Comparison of ENCODE assay signal across 2 cellular contexts in genomic region chr6:106287215-106287614, GRCh38.
TF ChIP-seq lines count a peak whose summit lies in the region.

No MANE protein-coding gene starts in this region.

TF ChIP-seq in GM23338, 12 proteins besides CTCF, POLR2A, EP300 and RAD21:
- TF ChIP-seq REST (IDR thresholded peaks at IDR 0.05; ENCODE audit: unreplicated experiment), result no peak
- TF ChIP-seq, protein P1, sequence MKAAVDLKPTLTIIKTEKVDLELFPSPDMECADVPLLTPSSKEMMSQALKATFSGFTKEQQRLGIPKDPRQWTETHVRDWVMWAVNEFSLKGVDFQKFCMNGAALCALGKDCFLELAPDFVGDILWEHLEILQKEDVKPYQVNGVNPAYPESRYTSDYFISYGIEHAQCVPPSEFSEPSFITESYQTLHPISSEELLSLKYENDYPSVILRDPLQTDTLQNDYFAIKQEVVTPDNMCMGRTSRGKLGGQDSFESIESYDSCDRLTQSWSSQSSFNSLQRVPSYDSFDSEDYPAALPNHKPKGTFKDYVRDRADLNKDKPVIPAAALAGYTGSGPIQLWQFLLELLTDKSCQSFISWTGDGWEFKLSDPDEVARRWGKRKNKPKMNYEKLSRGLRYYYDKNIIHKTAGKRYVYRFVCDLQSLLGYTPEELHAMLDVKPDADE (IDR thresholded peaks at IDR 0.05), result no peak
- TF ChIP-seq NANOG (IDR thresholded peaks at IDR 0.05; ENCODE audit: borderline replicate concordance), result no peak
- TF ChIP-seq EZH2 (IDR thresholded peaks at IDR 0.05; ENCODE audit: low read depth, unreplicated experiment), result no peak
- TF ChIP-seq CREB1 (CRISPR knock-in tag; IDR thresholded peaks at IDR 0.05; ENCODE audit: low read depth), result no peak
- no peak for TF ChIP-seq ZNF331 (CRISPR knock-in tag; IDR thresholded peaks at IDR 0.05; ENCODE audit: low read depth)
- no peak for TF ChIP-seq JUNB (IDR thresholded peaks at IDR 0.05; ENCODE audit: unreplicated experiment)
- TF ChIP-seq EZH2phosphoT487 (IDR thresholded peaks at IDR 0.05; ENCODE audit: unreplicated experiment), result no peak
- TF ChIP-seq POLR2AphosphoS5 (IDR thresholded peaks at IDR 0.05; ENCODE audit: low read depth), result no peak
- no peak for TF ChIP-seq ZNF114 (CRISPR knock-in tag; IDR thresholded peaks at IDR 0.05)
- TF ChIP-seq STAT1 (IDR thresholded peaks at IDR 0.05; ENCODE audit: unreplicated experiment), result no peak
TF ChIP-seq in GM23338: peak in this region for 0.

TF ChIP-seq in H1, 55 proteins besides CTCF, POLR2A, EP300 and RAD21:
- TF ChIP-seq GTF2F1 (IDR thresholded peaks at IDR 0.05; ENCODE audit: borderline replicate concordance, low read depth, low read length) (no peak), FOSL1 (IDR thresholded peaks at IDR 0.05; ENCODE audit: insufficient read depth, low read depth, low read length) (no peak), CEBPB (IDR thresholded peaks at IDR 0.05; ENCODE audit: low read depth, low read length) (no peak), CBX8 (IDR thresholded peaks at IDR 0.05; ENCODE audit: borderline replicate concordance, low read depth, low read length) (no peak), HDAC6 (IDR thresholded peaks at IDR 0.05; ENCODE audit: low read depth, low read length) (no peak), RNF2 (IDR thresholded peaks at IDR 0.05; ENCODE audit: borderline replicate concordance, low read depth, low read length, missing control alignments, poor library complexity, severe bottlenecking) (no peak), E2F6 (IDR thresholded peaks at IDR 0.05) (no peak), JUN (IDR thresholded peaks at IDR 0.05; ENCODE audit: low read depth, low read length) (no peak), KDM1A (IDR thresholded peaks at IDR 0.05; ENCODE audit: borderline replicate concordance, low read length) (no peak), USF2 (IDR thresholded peaks at IDR 0.05; ENCODE audit: low read length) (no peak), ATF2 (IDR thresholded peaks at IDR 0.05; ENCODE audit: low read length) (no peak), KDM4A (IDR thresholded peaks at IDR 0.05; ENCODE audit: low read depth, low read length, severe bottlenecking) (no peak), BACH1 (IDR thresholded peaks at IDR 0.05; ENCODE audit: low read length) (no peak)
TF ChIP-seq in H1: peak in this region for 0.
